8 cellular contexts compared by ENCODE assay signal in genomic region chr6:144285798-144286502, GRCh38. TPM values are rescaled to one million over a fixed set of nuclear protein-coding genes. Genes with fewer than 3 reads are reported as not detected.
A peak's percentile ranks its signal among the peaks of the same experiment; 100 is the strongest.
DNase-seq lines count a peak whose midpoint lies in the region; ATAC-seq and TF ChIP-seq lines count a peak whose summit lies in the region.

No MANE protein-coding gene starts in this region.

- DNase-seq in ACHN (peak; percentile 64), T1000 (lab: John Stamatoyannopoulos, UW) (peak; percentile 34), breast epithelium (ENCODE audit: low spot score in 2 of 2) (peak; percentile 43 to 61), gastrocnemius medialis (peak; percentile 51 to 72), cerebellar cortex (ENCODE audit: low spot score) (no peak)

- ATAC-seq in GM19023 (IDR thresholded peaks at IDR 0.05; ENCODE audit: unreplicated experiment): peak; percentile 40
- ATAC-seq in HG03520 (IDR thresholded peaks at IDR 0.05; ENCODE audit: unreplicated experiment): peak; percentile 45
- ATAC-seq in gastrocnemius medialis: peak; percentile 50

- TF ChIP-seq POLR2A in breast epithelium (IDR thresholded peaks at IDR 0.05) (no peak), gastrocnemius medialis (IDR thresholded peaks at IDR 0.05) (peak; percentile 39 to 62)

- peaks cover 0 to 6% of the 10 kb centered on the region in 2 donors for H3K4me1 ChIP-seq in breast epithelium
- peaks cover 6% of the 10 kb centered on the region for H3K4me1 ChIP-seq in iPS-20b (ENCODE audit: insufficient read depth, low read length)
- peaks cover 15 to 21% of the 10 kb centered on the region in 2 donors for H3K4me1 ChIP-seq in gastrocnemius medialis

- H3K9me3 ChIP-seq in breast epithelium (no peaks in the 10 kb centered on the region), iPS-20b (ENCODE audit: insufficient read depth, low read depth, low read length) (no peaks in the 10 kb centered on the region), gastrocnemius medialis (no peaks in the 10 kb centered on the region)

- H3K4me3 ChIP-seq in breast epithelium (peak overlapping the region; percentile 77 to 97 (median 88)), iPS-20b (ENCODE audit: low read length) (peak overlapping the region; percentile 94), gastrocnemius medialis (peak overlapping the region; percentile 72 to 99 (median 82))

- intact Hi-C loops in breast epithelium (cut with DNase I; ENCODE audit: low total_unique reads): no loop called here
- intact Hi-C loops in gastrocnemius medialis (cut with DNase I; ENCODE audit: low total_unique reads): loop anchor here (1.0 to 5.0 kb wide), 5 partner anchors 20 to 191 kb away; partner anchors contain the start of gene SF3B5

- peak in 1 of 3 donors; percentile 1 for TF ChIP-seq CTCF in breast epithelium (IDR thresholded peaks at IDR 0.05)
- TF ChIP-seq CTCF in gastrocnemius medialis (IDR thresholded peaks at IDR 0.05 in 4 of 5, conservative IDR thresholded peaks at IDR 0.05 in 1 of 5): no peak

- H3K9ac ChIP-seq in iPS-20b (ENCODE audit: low read depth, low read length): peak overlapping the region; percentile 82

- in situ Hi-C loops in ACHN (cut with HindIII; ENCODE audit: low pct_ligation_motif_present, low pct_unique_long_range_greater_than_20kb, low sequenced_read_pairs): no loop called here
- in situ Hi-C loops in gastrocnemius medialis (cut with MboI; ENCODE audit: low sequenced_read_pairs in 4 of 4): loop anchor here in 2 of 4 donors (5.0 to 10.0 kb wide), 3 partner anchors 69 to 199 kb away; no protein-coding TSS in a partner anchor

- H3K27me3 ChIP-seq in breast epithelium (no peaks in the 10 kb centered on the region), iPS-20b (ENCODE audit: insufficient read depth, low read length) (peaks cover 41% of the 10 kb centered on the region), gastrocnemius medialis (no peaks in the 10 kb centered on the region)

- no peaks in the 10 kb centered on the region for H3K36me3 ChIP-seq in breast epithelium
- no peaks in the 10 kb centered on the region for H3K36me3 ChIP-seq in iPS-20b (ENCODE audit: insufficient read depth, low read depth, low read length)
- no peaks in the 10 kb centered on the region for H3K36me3 ChIP-seq in gastrocnemius medialis

- peak overlapping the region; percentile 89 to 97 for H3K27ac ChIP-seq in breast epithelium
- no peak overlapping the region for H3K27ac ChIP-seq in iPS-20b (ENCODE audit: low read length)
- peak overlapping the region; percentile 90 to 96 (median 92) for H3K27ac ChIP-seq in gastrocnemius medialis

RNA-seq across cellular contexts. Expression of gene UTRN, which starts 0.8 kb away (rescaled TPM):
- total RNA-seq in breast epithelium (100 to 1,000 TPM; 204 to 397 (median 263) TPM), gastrocnemius medialis (10 to 100 TPM; 24.1 to 66.3 (median 40.1) TPM)
